1 cellular context compared by ENCODE assay signal in the genomic region with DNA sequence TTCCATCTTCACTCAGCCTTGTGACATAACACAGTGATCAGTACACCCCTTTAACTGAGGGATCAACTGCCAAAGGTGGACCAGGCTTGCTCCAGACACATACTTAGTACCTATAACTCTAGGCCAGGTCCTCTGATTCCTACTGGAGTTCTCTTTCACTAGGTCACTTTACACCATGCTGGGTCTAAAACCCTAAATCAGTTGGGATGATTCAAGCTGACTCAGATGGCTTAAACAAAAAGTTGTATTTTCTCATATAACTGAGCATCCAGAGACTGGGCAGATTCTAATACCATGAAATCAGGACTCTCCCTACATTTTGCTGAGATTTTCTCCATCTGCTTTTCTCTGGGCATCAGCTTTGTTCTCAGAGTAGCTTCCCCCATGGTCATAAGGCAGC.
TF ChIP-seq lines count a peak whose summit lies in the region.

No MANE protein-coding gene starts in this region.

TF ChIP-seq in SK-N-SH treated with all-trans-retinoic acid at 6 μM for 48 hours, 23 proteins besides CTCF, POLR2A, EP300 and RAD21 (continued from another document):
- TF ChIP-seq, protein P1, sequence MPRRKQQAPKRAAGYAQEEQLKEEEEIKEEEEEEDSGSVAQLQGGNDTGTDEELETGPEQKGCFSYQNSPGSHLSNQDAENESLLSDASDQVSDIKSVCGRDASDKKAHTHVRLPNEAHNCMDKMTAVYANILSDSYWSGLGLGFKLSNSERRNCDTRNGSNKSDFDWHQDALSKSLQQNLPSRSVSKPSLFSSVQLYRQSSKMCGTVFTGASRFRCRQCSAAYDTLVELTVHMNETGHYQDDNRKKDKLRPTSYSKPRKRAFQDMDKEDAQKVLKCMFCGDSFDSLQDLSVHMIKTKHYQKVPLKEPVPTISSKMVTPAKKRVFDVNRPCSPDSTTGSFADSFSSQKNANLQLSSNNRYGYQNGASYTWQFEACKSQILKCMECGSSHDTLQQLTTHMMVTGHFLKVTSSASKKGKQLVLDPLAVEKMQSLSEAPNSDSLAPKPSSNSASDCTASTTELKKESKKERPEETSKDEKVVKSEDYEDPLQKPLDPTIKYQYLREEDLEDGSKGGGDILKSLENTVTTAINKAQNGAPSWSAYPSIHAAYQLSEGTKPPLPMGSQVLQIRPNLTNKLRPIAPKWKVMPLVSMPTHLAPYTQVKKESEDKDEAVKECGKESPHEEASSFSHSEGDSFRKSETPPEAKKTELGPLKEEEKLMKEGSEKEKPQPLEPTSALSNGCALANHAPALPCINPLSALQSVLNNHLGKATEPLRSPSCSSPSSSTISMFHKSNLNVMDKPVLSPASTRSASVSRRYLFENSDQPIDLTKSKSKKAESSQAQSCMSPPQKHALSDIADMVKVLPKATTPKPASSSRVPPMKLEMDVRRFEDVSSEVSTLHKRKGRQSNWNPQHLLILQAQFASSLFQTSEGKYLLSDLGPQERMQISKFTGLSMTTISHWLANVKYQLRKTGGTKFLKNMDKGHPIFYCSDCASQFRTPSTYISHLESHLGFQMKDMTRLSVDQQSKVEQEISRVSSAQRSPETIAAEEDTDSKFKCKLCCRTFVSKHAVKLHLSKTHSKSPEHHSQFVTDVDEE (CRISPR knock-in tag; IDR thresholded peaks at IDR 0.05): no peak
- TF ChIP-seq ZC3H10 (CRISPR knock-in tag; IDR thresholded peaks at IDR 0.05): no peak
- no peak for TF ChIP-seq ZNF70 (CRISPR knock-in tag; IDR thresholded peaks at IDR 0.05)
